In the genomic region with DNA sequence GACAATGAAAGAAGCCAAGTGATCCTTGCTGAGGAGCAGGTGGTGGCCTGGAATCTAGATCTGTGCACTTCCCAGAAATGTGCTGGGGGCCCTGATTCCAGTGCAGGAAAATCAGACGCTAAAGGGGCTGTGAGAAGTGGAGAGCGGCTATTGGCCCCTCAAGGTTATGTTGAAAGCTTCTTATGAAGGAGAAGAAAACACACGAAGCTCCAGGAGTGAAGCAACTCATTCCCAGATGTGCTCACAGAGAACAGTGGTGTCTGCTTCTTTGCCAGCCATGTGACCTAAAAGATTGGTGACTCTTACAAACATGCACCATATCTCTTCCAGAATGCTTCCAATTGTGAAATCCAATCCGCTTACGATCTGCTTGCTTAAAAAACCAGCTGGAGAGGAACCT, we compare ENCODE assay signal across 21 cellular contexts.
DNase-seq lines count a peak whose midpoint lies in the region; ATAC-seq and TF ChIP-seq lines count a peak whose summit lies in the region.
"Had no signal": no experiment of that assay in that cellular context is flagged by ENCODE, and none has a peak within 500 bp of the region (broad histone marks: within the 10 kb centered on the region; RNA-seq: fewer than 3 reads in every experiment).

No MANE protein-coding gene starts in this region.

- H3K9me3 ChIP-seq in body of pancreas (no peaks in the 10 kb centered on the region), psoas muscle (no peaks in the 10 kb centered on the region)
- H3K9me3 ChIP-seq: colonic mucosa had no signal

- H3K27me3 ChIP-seq in body of pancreas (no peaks in the 10 kb centered on the region), psoas muscle (ENCODE audit: insufficient read depth in 3 of 3, low read length in 2 of 3) (no peaks in the 10 kb centered on the region)
- H3K27me3 ChIP-seq: colonic mucosa had no signal

- H3K4me3 ChIP-seq in body of pancreas (no peak overlapping the region), psoas muscle (no peak overlapping the region)
- H3K4me3 ChIP-seq: colonic mucosa, PC-9, SK-N-MC had no signal

- H3K27ac ChIP-seq in body of pancreas (no peak overlapping the region), psoas muscle (no peak overlapping the region)
- H3K27ac ChIP-seq: colonic mucosa, PC-9, SK-N-MC had no signal

- TF ChIP-seq CTCF in body of pancreas (IDR thresholded peaks at IDR 0.05) = no peak
- no peak for TF ChIP-seq CTCF in psoas muscle (IDR thresholded peaks at IDR 0.05)

- H3K4me1 ChIP-seq in body of pancreas = peaks cover 13% of the 10 kb centered on the region
- H3K4me1 ChIP-seq in psoas muscle = no peaks in the 10 kb centered on the region
- H3K4me1 ChIP-seq: colonic mucosa had no signal

- TF ChIP-seq POLR2A in body of pancreas (IDR thresholded peaks at IDR 0.05) = no peak

- DNase-seq in AG08395 (ENCODE audit: low spot score) (peak; percentile 67), body of pancreas (peak in 3 of 4 donors; percentile 24 to 48 (median 25)), Right ventricle myocardium superior (peak; percentile 43), psoas muscle (peak; percentile 49 to 56), UCSD-AML1 (lab: John Stamatoyannopoulos, UW; ENCODE audit: unreplicated experiment) (no peak), NCI-H187 treated with DMSO at 0.1 percent for 48 hours (lab: John Stamatoyannopoulos, UW) (no peak), NCI-H2171 treated with DMSO at 0.1 percent for 48 hours (lab: John Stamatoyannopoulos, UW) (no peak)
- DNase-seq: activated CD4-positive, CD25-positive, alpha-beta regulatory T cell treated with anti-CD3 and anti-CD28 coated beads, Interleukin-2, amount 50 U/mL, for 72 hours; aorta; colonic mucosa; HCEC 1CT; hypothalamus; Karpas-422; NCI-H1105 treated with DMSO at 0.1 percent for 48 hours; NCI-H2171; NCI-H82; PC-9; small intestine; T-helper 9 cell had no signal

- peak; percentile 24 for ATAC-seq in body of pancreas
- peak; percentile 48 for ATAC-seq in Right ventricle myocardium superior (ENCODE audit: poor library complexity)
- peak in 3 of 4 donors; percentile 26 to 53 (median 45) for ATAC-seq in psoas muscle
- ATAC-seq in SK-N-SH treated with all-trans-retinoic acid at 6 μM for 48 hours = no peak

- H3K36me3 ChIP-seq in body of pancreas (replicated peaks in 1 of 2; ENCODE audit: insufficient read depth in 1 of 2, low read depth in 2 of 2) = no peaks in the 10 kb centered on the region
- no peaks in the 10 kb centered on the region for H3K36me3 ChIP-seq in psoas muscle (ENCODE audit: insufficient read depth in 1 of 2, low read depth in 1 of 2)
- H3K36me3 ChIP-seq: colonic mucosa had no signal

- intact Hi-C loops in body of pancreas (cut with DNase I) = no loop called here
- intact Hi-C loops in Right ventricle myocardium superior (cut with DNase I) = loop anchor here (10.0 kb wide), 2 partner anchors 474 to 634 kb away; no protein-coding TSS in a partner anchor
- intact Hi-C loops in psoas muscle (cut with DNase I) = no loop called here

- WGBS in body of pancreas, 2 donors = 84 to 85% methylated on average over 5 of the region's 5 CpGs
- WGBS in psoas muscle, 3 donors = 60 to 78% (median 70%) methylated on average over 5 of the region's 5 CpGs

TF ChIP-seq in SK-N-SH treated with all-trans-retinoic acid at 6 μM for 48 hours, 23 proteins besides CTCF, POLR2A, EP300 and RAD21:
- TF ChIP-seq, protein P1, sequence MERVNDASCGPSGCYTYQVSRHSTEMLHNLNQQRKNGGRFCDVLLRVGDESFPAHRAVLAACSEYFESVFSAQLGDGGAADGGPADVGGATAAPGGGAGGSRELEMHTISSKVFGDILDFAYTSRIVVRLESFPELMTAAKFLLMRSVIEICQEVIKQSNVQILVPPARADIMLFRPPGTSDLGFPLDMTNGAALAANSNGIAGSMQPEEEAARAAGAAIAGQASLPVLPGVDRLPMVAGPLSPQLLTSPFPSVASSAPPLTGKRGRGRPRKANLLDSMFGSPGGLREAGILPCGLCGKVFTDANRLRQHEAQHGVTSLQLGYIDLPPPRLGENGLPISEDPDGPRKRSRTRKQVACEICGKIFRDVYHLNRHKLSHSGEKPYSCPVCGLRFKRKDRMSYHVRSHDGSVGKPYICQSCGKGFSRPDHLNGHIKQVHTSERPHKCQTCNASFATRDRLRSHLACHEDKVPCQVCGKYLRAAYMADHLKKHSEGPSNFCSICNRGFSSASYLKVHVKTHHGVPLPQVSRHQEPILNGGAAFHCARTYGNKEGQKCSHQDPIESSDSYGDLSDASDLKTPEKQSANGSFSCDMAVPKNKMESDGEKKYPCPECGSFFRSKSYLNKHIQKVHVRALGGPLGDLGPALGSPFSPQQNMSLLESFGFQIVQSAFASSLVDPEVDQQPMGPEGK (CRISPR knock-in tag; IDR thresholded peaks at IDR 0.05; ENCODE audit: borderline replicate concordance) = no peak
- no peak for TF ChIP-seq ESRRG (CRISPR knock-in tag; IDR thresholded peaks at IDR 0.05)
- TF ChIP-seq, protein P2, sequence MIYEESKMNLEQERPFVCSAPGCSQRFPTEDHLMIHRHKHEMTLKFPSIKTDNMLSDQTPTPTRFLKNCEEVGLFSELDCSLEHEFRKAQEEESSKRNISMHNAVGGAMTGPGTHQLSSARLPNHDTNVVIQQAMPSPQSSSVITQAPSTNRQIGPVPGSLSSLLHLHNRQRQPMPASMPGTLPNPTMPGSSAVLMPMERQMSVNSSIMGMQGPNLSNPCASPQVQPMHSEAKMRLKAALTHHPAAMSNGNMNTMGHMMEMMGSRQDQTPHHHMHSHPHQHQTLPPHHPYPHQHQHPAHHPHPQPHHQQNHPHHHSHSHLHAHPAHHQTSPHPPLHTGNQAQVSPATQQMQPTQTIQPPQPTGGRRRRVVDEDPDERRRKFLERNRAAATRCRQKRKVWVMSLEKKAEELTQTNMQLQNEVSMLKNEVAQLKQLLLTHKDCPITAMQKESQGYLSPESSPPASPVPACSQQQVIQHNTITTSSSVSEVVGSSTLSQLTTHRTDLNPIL (CRISPR knock-in tag; IDR thresholded peaks at IDR 0.05; ENCODE audit: low read depth) = no peak

Comparison
In these comparisons a context has a peak if more than half of its experiments do, and no peak if none do; other contexts are left out.
1. DNase-seq: peak in AG08395 (single experiment), body of pancreas (3 of 4), Right ventricle myocardium superior (single experiment) and psoas muscle (2 of 2); none in UCSD-AML1 (single experiment), NCI-H187 treated with DMSO at 0.1 percent for 48 hours (single experiment) and NCI-H2171 treated with DMSO at 0.1 percent for 48 hours (single experiment).